Comparison of ENCODE assay signal across 21 cellular contexts in the genomic region with DNA sequence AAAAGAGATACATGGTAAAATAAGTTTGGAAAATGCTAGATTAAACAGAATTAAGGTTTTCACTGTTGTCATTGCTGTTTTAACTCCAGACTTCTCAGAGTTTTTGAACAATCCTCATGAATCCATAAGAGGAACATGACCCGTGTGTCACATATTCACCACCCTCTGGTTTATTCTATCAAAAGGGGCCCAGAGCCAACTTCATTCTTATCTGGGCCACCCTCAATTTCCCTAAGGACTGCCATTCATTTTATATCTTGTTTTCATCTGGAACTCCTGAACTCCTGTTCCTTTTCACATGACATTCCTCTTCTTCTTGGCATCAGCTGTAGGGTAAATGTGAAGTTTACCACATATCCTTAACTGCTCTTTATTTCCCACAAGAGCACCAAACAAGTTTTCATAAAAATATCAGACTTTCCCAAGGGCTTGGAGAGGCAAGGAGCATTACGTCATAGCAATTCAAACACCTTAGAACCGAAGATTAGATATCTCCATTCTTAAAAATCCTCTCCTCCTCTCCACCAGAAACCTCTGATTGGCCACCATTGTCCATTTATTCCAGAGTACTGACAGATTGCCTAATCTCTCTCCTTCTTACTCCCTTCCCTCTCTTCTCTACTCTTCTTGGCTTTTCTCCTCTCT.
"Had no signal": no experiment of that assay in that cellular context is flagged by ENCODE, and none has a peak within 500 bp of the region (broad histone marks: within the 10 kb centered on the region; RNA-seq: fewer than 3 reads in every experiment).

No MANE protein-coding gene starts in this region.

- ATAC-seq: SK-N-SH treated with all-trans-retinoic acid at 6 μM for 48 hours had no signal

- H3K4me1 ChIP-seq: SJCRH30 had no signal

- H3K27me3 ChIP-seq: SJCRH30 had no signal

- H3K27ac ChIP-seq: HL-60, SJCRH30 had no signal

- DNase-seq: KBM-7, MV-4-11, NCI-H1048, NCI-H1105, NCI-H1417, NCI-H1436 treated with DMSO at 0.1 percent for 48 hours, NCI-H1694, NCI-H1930, NCI-H2081, NCI-H2107, NCI-H2227 treated with DMSO at 0.1 percent for 48 hours, NCI-H524, NCI-H69, NCI-H774, RPMI8226, SHP77, SJCRH30 had no signal

- FAIRE-seq: HTR-8/SVneo, RCC 7860 had no signal

- H3K4me3 ChIP-seq: SJCRH30 had no signal

- H3K36me3 ChIP-seq: SJCRH30 had no signal
